ENCODE assay signal across 1 cellular context in the genomic region with DNA sequence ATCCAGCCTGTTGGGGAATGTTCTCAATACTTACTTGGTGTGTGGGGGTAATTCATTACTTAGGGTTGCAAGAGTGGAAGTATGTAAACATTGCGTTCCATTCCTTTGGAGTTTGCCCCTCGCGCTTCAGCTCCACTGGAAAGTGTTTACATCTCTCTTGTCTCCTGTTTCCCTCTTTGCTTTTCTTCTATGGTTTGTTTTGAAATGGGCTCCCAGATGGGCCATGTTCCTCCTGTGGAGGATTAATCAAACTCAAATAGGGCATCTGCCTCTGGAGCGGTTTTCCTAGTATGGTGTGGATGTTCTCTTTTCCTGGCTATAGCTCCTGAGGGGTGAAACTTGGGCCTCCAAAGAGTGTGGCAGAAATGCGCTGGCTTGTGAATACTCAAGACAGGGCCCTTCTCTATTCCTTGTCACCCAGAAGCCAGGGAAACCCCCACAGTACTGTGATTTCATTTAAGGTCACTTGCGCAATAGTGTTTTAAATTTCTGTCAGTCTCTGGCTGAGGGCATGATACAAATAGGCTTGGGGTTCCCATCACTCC.
TF ChIP-seq lines count a peak whose summit lies in the region.

No MANE protein-coding gene starts in this region.

TF ChIP-seq in HepG2, 621 proteins besides CTCF, POLR2A, EP300 and RAD21 (continued from another document and continues in another):
- TF ChIP-seq REL (CRISPR knock-in tag; conservative IDR thresholded peaks at IDR 0.05) (no peak), ZNF629 (CRISPR knock-in tag; conservative IDR thresholded peaks at IDR 0.05) (0 out of 2 replicates have a peak, but pooled peaks have one; percentile 29), LRRFIP1 (CRISPR knock-in tag; conservative IDR thresholded peaks at IDR 0.05) (no peak), CBX2 (IDR thresholded peaks at IDR 0.05; ENCODE audit: low read depth, low read length) (no peak), CBX2 (CRISPR knock-in tag; IDR thresholded peaks at IDR 0.05; ENCODE audit: low read depth) (no peak), TCF12 (IDR thresholded peaks at IDR 0.05) (no peak), TCF12 (CRISPR knock-in tag; IDR thresholded peaks at IDR 0.05) (no peak), RXRB (CRISPR knock-in tag; IDR thresholded peaks at IDR 0.05; ENCODE audit: borderline replicate concordance) (peak; percentile 52; the same call in 1 of the 2 replicates), MTF1 (CRISPR knock-in tag; IDR thresholded peaks at IDR 0.05) (no peak), FOXK1 (CRISPR knock-in tag; IDR thresholded peaks at IDR 0.05; ENCODE audit: borderline replicate concordance, low read depth) (peak; percentile 38; the same call in 1 of the 2 replicates), SOX5 (CRISPR knock-in tag; IDR thresholded peaks at IDR 0.05; ENCODE audit: borderline replicate concordance) (peak; percentile 41; the same call in 1 of the 2 replicates), BRCA1 (CRISPR knock-in tag; IDR thresholded peaks at IDR 0.05) (0 out of 2 replicates have a peak, but pooled peaks have one; percentile 32), ETV6 (CRISPR knock-in tag; conservative IDR thresholded peaks at IDR 0.05) (no peak), TEAD3 (CRISPR knock-in tag; optimal IDR thresholded peaks at IDR 0.05; ENCODE audit: borderline replicate concordance) (peak; percentile 88), ARID5B (CRISPR knock-in tag; IDR thresholded peaks at IDR 0.05) (peak; percentile 69), SNAI1 (CRISPR knock-in tag; IDR thresholded peaks at IDR 0.05; ENCODE audit: borderline replicate concordance) (no peak), HDAC2 (CRISPR knock-in tag; IDR thresholded peaks at IDR 0.05) (peak; percentile 58; the same call in 1 of the 2 replicates), SSRP1 (CRISPR knock-in tag; IDR thresholded peaks at IDR 0.05) (no peak), ZNF160 (CRISPR knock-in tag; IDR thresholded peaks at IDR 0.05) (no peak), NAIF1 (CRISPR knock-in tag; IDR thresholded peaks at IDR 0.05; ENCODE audit: borderline replicate concordance) (no peak), DMAP1 (CRISPR knock-in tag; IDR thresholded peaks at IDR 0.05) (no peak), CREB1 (IDR thresholded peaks at IDR 0.05) (no peak), CREB1 (CRISPR knock-in tag; IDR thresholded peaks at IDR 0.05) (no peak), ZNF616 (CRISPR knock-in tag; IDR thresholded peaks at IDR 0.05; ENCODE audit: low read depth) (no peak), FOXO1 (CRISPR knock-in tag; IDR thresholded peaks at IDR 0.05) (peak; percentile 55; the same call in 1 of the 2 replicates), SOX6 (IDR thresholded peaks at IDR 0.05) (no peak), SOX6 (CRISPR knock-in tag; IDR thresholded peaks at IDR 0.05) (peak; percentile 74), ZNF788 (CRISPR knock-in tag; IDR thresholded peaks at IDR 0.05; ENCODE audit: borderline replicate concordance) (no peak), FOXK2 (IDR thresholded peaks at IDR 0.05) (0 out of 2 replicates have a peak, but pooled peaks have one; percentile 35), RARA (CRISPR knock-in tag; IDR thresholded peaks at IDR 0.05) (0 out of 2 replicates have a peak, but pooled peaks have one; percentile 19), HNF4G (IDR thresholded peaks at IDR 0.05; ENCODE audit: borderline replicate concordance, low read depth, low read length) (peak; percentile 48; the same call in 1 of the 2 replicates), HNF4G (CRISPR knock-in tag; IDR thresholded peaks at IDR 0.05; ENCODE audit: borderline replicate concordance, low read depth) (no peak), PHB2 (IDR thresholded peaks at IDR 0.05; ENCODE audit: partially characterized antibody) (no peak), FOXA3 (CRISPR knock-in tag; IDR thresholded peaks at IDR 0.05) (peak; percentile 85), ESRRA (CRISPR knock-in tag; IDR thresholded peaks at IDR 0.05; ENCODE audit: low read depth) (no peak), FOXJ3 (CRISPR knock-in tag; IDR thresholded peaks at IDR 0.05; ENCODE audit: borderline replicate concordance) (peak; percentile 84; the same call in 1 of the 2 replicates), ZNF614 (CRISPR knock-in tag; IDR thresholded peaks at IDR 0.05; ENCODE audit: borderline replicate concordance) (0 out of 2 replicates have a peak, but pooled peaks have one; percentile 49), ZNF547 (CRISPR knock-in tag; IDR thresholded peaks at IDR 0.05) (no peak), CREM (IDR thresholded peaks at IDR 0.05) (peak; percentile 25; the same call in 1 of the 2 replicates), CREM (CRISPR knock-in tag; IDR thresholded peaks at IDR 0.05) (no peak), MXI1 (IDR thresholded peaks at IDR 0.05; ENCODE audit: borderline replicate concordance, low read depth, low read length) (no peak), TERF1 (CRISPR knock-in tag; IDR thresholded peaks at IDR 0.05) (no peak), NR2F6 (IDR thresholded peaks at IDR 0.05) (no peak), NR2F6 (CRISPR knock-in tag; IDR thresholded peaks at IDR 0.05) (peak; percentile 34; the same call in 1 of the 2 replicates), GATAD2A (CRISPR knock-in tag; IDR thresholded peaks at IDR 0.05) (peak; percentile 72), HOMEZ (CRISPR knock-in tag; IDR thresholded peaks at IDR 0.05; ENCODE audit: low read depth) (0 out of 2 replicates have a peak, but pooled peaks have one; percentile 32), ZMYM4 (CRISPR knock-in tag; IDR thresholded peaks at IDR 0.05) (peak; percentile 45; the same call in 1 of the 2 replicates), JDP2 (CRISPR knock-in tag; IDR thresholded peaks at IDR 0.05; ENCODE audit: borderline replicate concordance) (no peak), U2AF1 (optimal IDR thresholded peaks at IDR 0.05; ENCODE audit: low read depth, low read length) (no peak), BCL6 (CRISPR knock-in tag; IDR thresholded peaks at IDR 0.05) (peak; percentile 32; the same call in 1 of the 2 replicates), KDM6A (CRISPR knock-in tag; IDR thresholded peaks at IDR 0.05; ENCODE audit: low read depth) (peak; percentile 60; the same call in 1 of the 2 replicates), SALL1 (CRISPR knock-in tag; IDR thresholded peaks at IDR 0.05) (peak; percentile 19; the same call in 1 of the 2 replicates), SKI (IDR thresholded peaks at IDR 0.05; ENCODE audit: partially characterized antibody) (no peak), TOPORS (CRISPR knock-in tag; IDR thresholded peaks at IDR 0.05) (no peak)
- TF ChIP-seq, protein P1, sequence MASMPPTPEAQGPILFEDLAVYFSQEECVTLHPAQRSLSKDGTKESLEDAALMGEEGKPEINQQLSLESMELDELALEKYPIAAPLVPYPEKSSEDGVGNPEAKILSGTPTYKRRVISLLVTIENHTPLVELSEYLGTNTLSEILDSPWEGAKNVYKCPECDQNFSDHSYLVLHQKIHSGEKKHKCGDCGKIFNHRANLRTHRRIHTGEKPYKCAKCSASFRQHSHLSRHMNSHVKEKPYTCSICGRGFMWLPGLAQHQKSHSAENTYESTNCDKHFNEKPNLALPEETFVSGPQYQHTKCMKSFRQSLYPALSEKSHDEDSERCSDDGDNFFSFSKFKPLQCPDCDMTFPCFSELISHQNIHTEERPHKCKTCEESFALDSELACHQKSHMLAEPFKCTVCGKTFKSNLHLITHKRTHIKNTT (CRISPR knock-in tag; IDR thresholded peaks at IDR 0.05): no peak
- TF ChIP-seq, protein P2, sequence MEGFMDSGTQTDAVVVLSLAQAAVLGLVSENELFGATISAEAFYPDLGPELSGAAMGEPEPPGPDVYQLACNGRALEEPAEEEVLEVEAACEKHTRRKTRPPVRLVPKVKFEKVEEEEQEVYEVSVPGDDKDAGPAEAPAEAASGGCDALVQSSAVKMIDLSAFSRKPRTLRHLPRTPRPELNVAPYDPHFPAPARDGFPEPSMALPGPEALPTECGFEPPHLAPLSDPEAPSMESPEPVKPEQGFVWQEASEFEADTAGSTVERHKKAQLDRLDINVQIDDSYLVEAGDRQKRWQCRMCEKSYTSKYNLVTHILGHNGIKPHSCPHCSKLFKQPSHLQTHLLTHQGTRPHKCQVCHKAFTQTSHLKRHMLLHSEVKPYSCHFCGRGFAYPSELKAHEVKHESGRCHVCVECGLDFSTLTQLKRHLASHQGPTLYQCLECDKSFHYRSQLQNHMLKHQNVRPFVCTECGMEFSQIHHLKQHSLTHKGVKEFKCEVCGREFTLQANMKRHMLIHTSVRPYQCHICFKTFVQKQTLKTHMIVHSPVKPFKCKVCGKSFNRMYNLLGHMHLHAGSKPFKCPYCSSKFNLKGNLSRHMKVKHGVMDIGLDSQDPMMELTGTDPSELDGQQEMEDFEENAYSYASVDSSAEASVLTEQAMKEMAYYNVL (CRISPR knock-in tag; IDR thresholded peaks at IDR 0.05; ENCODE audit: borderline replicate concordance): peak; percentile 91
- TF ChIP-seq, protein P3, sequence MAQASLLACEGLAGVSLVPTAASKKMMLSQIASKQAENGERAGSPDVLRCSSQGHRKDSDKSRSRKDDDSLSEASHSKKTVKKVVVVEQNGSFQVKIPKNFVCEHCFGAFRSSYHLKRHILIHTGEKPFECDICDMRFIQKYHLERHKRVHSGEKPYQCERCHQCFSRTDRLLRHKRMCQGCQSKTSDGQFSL (CRISPR knock-in tag; IDR thresholded peaks at IDR 0.05): peak; percentile 69; the same call in 1 of the 2 replicates
- TF ChIP-seq, protein P4, sequence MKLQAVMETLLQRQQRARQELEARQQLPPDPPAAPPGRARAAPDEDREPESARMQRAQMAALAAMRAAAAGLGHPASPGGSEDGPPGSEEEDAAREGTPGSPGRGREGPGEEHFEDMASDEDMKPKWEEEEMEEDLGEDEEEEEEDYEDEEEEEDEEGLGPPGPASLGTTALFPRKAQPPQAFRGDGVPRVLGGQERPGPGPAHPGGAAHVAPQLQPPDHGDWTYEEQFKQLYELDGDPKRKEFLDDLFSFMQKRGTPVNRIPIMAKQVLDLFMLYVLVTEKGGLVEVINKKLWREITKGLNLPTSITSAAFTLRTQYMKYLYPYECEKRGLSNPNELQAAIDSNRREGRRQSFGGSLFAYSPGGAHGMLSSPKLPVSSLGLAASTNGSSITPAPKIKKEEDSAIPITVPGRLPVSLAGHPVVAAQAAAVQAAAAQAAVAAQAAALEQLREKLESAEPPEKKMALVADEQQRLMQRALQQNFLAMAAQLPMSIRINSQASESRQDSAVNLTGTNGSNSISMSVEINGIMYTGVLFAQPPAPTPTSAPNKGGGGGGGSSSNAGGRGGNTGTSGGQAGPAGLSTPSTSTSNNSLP (IDR thresholded peaks at IDR 0.05; ENCODE audit: low read depth, low read length): 0 out of 2 replicates have a peak, but pooled peaks have one; percentile 33
